In the genomic region with DNA sequence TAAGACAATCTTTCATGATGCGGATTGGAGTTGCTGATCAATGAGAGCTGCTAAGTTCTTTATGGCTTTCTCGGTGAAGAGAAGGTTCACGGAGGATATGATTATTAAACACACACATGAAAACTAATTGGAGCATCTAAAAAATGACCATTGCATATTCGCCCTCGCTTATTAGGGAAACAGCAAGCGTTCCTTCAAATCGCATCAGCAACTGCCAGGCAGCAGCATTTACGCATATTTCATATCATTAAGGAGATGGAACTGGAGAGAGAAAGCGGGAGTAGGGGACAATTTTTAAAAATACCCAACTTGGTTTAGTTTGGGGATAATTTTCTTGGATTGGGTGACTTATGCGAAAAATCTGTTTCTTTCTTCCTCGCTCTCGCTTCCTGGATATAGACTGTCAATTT, we compare ENCODE assay signal across 8 cellular contexts. TPM values are rescaled to one million over a fixed set of nuclear protein-coding genes. Genes with fewer than 3 reads are reported as not detected.
DNase-seq lines count a peak whose midpoint lies in the region; ATAC-seq lines count a peak whose summit lies in the region.

No MANE protein-coding gene starts in this region.

- H3K36me3 ChIP-seq in GM23248 (ENCODE audit: low read depth) (no peaks in the 10 kb centered on the region), SK-N-MC (ENCODE audit: insufficient read depth, low read length) (no peaks in the 10 kb centered on the region), skeletal muscle tissue (ENCODE audit: control insufficient read depth in 3 of 3, insufficient read depth in 3 of 3, low read length in 3 of 3) (no peaks in the 10 kb centered on the region)

- H3K4me3 ChIP-seq in GM23248 = peak overlapping the region; percentile 82
- peak overlapping the region; percentile 94 for H3K4me3 ChIP-seq in SK-N-MC
- H3K4me3 ChIP-seq in skeletal muscle tissue (ENCODE audit: low read length in 3 of 3) = peak overlapping the region; percentile 76 to 93 (median 80)

- peaks cover 18% of the 10 kb centered on the region for H3K4me1 ChIP-seq in GM23248 (ENCODE audit: insufficient read depth)
- H3K4me1 ChIP-seq in skeletal muscle tissue (ENCODE audit: control insufficient read depth in 3 of 3, insufficient read depth in 3 of 3, low read length in 3 of 3) = peaks cover 8 to 17% (median 9%) of the 10 kb centered on the region in 3 donors

- no peaks in the 10 kb centered on the region for H3K79me2 ChIP-seq in GM23248 (ENCODE audit: insufficient read depth)

- H3K9me2 ChIP-seq in GM23248 (ENCODE audit: insufficient read depth) = no peaks in the 10 kb centered on the region

- DNase-seq in GM23248 (peak; percentile 49), SK-N-MC (ENCODE audit: low read depth, low spot score) (peak; percentile 8), foreskin melanocyte (peak; percentile 25), OCI-M1 (lab: John Stamatoyannopoulos, UW) (no peak)

- 1 to 2% methylated on average over 12 of the region's 12 CpGs for WGBS in GM23248 (ENCODE audit: low coverage in 1 of 2, low lambda C conversion rate in 2 of 2, missing lambda C conversion rate in 2 of 2), 2 experiments

- no peak for ATAC-seq in GM21737 (IDR thresholded peaks at IDR 0.05; ENCODE audit: unreplicated experiment)
- no peak for ATAC-seq in GM19351 (IDR thresholded peaks at IDR 0.05; ENCODE audit: unreplicated experiment)
- ATAC-seq in GM19397 (IDR thresholded peaks at IDR 0.05; ENCODE audit: unreplicated experiment) = no peak

- H3K9me3 ChIP-seq in GM23248 (ENCODE audit: low read depth) (no peaks in the 10 kb centered on the region), SK-N-MC (ENCODE audit: low read depth, low read length) (no peaks in the 10 kb centered on the region), skeletal muscle tissue (ENCODE audit: control insufficient read depth in 3 of 3, low read length in 3 of 3) (no peaks in the 10 kb centered on the region)

- H3K27ac ChIP-seq in GM23248 (peak overlapping the region; percentile 28), SK-N-MC (no peak overlapping the region), skeletal muscle tissue (ENCODE audit: low read depth, low read length) (no peak overlapping the region)

- H3K4me2 ChIP-seq in GM23248 (ENCODE audit: unreplicated experiment) = peak overlapping the region; percentile 98

- no peaks in the 10 kb centered on the region for H3K27me3 ChIP-seq in GM23248 (replicated peaks; ENCODE audit: insufficient read depth)
- peaks cover 0 to 3% (median 0%) of the 10 kb centered on the region in 3 donors for H3K27me3 ChIP-seq in skeletal muscle tissue (ENCODE audit: control insufficient read depth in 3 of 3, insufficient read depth in 3 of 3, low read length in 3 of 3)

- H3K9ac ChIP-seq in GM23248 (peak overlapping the region; percentile 68), SK-N-MC (ENCODE audit: insufficient read length) (no peak overlapping the region), skeletal muscle tissue (ENCODE audit: low read depth in 1 of 3, low read length in 3 of 3) (peak overlapping the region; percentile 63 to 72 (median 71))

- H2AFZ ChIP-seq in GM23248 = peak overlapping the region; percentile 88

- peaks cover 32% of the 10 kb centered on the region for H3F3A ChIP-seq in GM23248 (ENCODE audit: insufficient read depth)

- in situ Hi-C loops in GM23248 (cut with MboI) = no loop called here

- H4K20me1 ChIP-seq in GM23248 (ENCODE audit: insufficient read depth) = no peaks in the 10 kb centered on the region

RNA-seq across cellular contexts. Expression of a gene that starts 0.7 kb away (rescaled TPM):
- 0.54 and 0.63 TPM in 2 replicates for total RNA-seq in GM23248 (2014; rRNA removed; shearing (Covaris generic))
- polyA plus RNA-seq in GM23248 (2016; fragmentation: Nextera tagmentation; extraction: Ambion mirVana) = 0.49 and 0.76 TPM in 2 replicates
- 10.4 TPM for total RNA-seq in skeletal muscle tissue
